Comparison of ENCODE assay signal across 12 cellular contexts in genomic region chr6:31538805-31539400, GRCh38. TPM values are rescaled to one million over a fixed set of nuclear protein-coding genes. Genes with fewer than 3 reads are reported as not detected.
DNase-seq lines count a peak whose midpoint lies in the region; ATAC-seq and TF ChIP-seq lines count a peak whose summit lies in the region.
"Had no signal": no experiment of that assay in that cellular context is flagged by ENCODE, and none has a peak within 500 bp of the region (broad histone marks: within the 10 kb centered on the region; RNA-seq: fewer than 3 reads in every experiment).

No MANE protein-coding gene starts in this region.

- H3K27me3 Mint-ChIP-seq in T-helper 17 cell: no peaks in the 10 kb centered on the region

- H3K9me3 ChIP-seq in GM23248 (ENCODE audit: low read depth): no peaks in the 10 kb centered on the region
- no peaks in the 10 kb centered on the region for H3K9me3 ChIP-seq in T-helper 17 cell (ENCODE audit: control insufficient read depth, low read length, poor library complexity, severe bottlenecking)
- no peaks in the 10 kb centered on the region for H3K9me3 ChIP-seq in trophoblast cell (ENCODE audit: insufficient read depth, low read depth, low read length)
- H3K9me3 ChIP-seq in HAP-1: no peaks in the 10 kb centered on the region
- H3K9me3 ChIP-seq: lower lobe of right lung had no signal

- peaks cover 61% of the 10 kb centered on the region for H3K36me3 ChIP-seq in GM23248 (ENCODE audit: low read depth)
- H3K36me3 ChIP-seq in trophoblast cell (ENCODE audit: control insufficient read depth in 1 of 2, insufficient read depth in 2 of 2, low read length in 2 of 2): peaks cover 41 to 60% of the 10 kb centered on the region in 2 experiments
- peaks cover 76% of the 10 kb centered on the region for H3K36me3 ChIP-seq in HAP-1 (replicated peaks)

- DNase-seq in GM23248 (no peak), T-helper 17 cell (no peak), epithelial cell of proximal tubule (ENCODE audit: low read depth) (no peak), trophoblast cell (no peak), HAP-1 (ENCODE audit: low spot score in 2 of 2) (no peak), HPDE6-E6E7 (ENCODE audit: extremely low spot score) (no peak), DMS79 treated with DMSO at 0.1 percent for 48 hours (lab: John Stamatoyannopoulos, UW) (no peak), RWPE1 (ENCODE audit: low spot score) (no peak)
- DNase-seq: lower lobe of right lung, NCI-H1048 had no signal

- H4K8ac ChIP-seq in trophoblast cell (ENCODE audit: low read depth, low read length): no peak overlapping the region

- no peaks in the 10 kb centered on the region for H3K9me2 ChIP-seq in GM23248 (ENCODE audit: insufficient read depth)

- H3K4me3 ChIP-seq in GM23248 (peak overlapping the region; percentile 96), epithelial cell of proximal tubule (ENCODE audit: low read depth, low read length) (peak overlapping the region; percentile 84), trophoblast cell (ENCODE audit: low read depth, low read length) (no peak overlapping the region), HAP-1 (no peak overlapping the region; the same call in 1 of the 2 replicates)

- H3K27me3 ChIP-seq in GM23248 (replicated peaks; ENCODE audit: insufficient read depth) (no peaks in the 10 kb centered on the region), trophoblast cell (ENCODE audit: insufficient read depth, low read length) (no peaks in the 10 kb centered on the region), HAP-1 (ENCODE audit: low read depth) (no peaks in the 10 kb centered on the region)

- H3F3A ChIP-seq in GM23248 (ENCODE audit: insufficient read depth): peaks cover 38% of the 10 kb centered on the region

- TF ChIP-seq CTCF in epithelial cell of proximal tubule (conservative IDR thresholded peaks at IDR 0.05; ENCODE audit: low read depth, low read length): no peak
- no peak for TF ChIP-seq CTCF in RWPE1 (conservative IDR thresholded peaks at IDR 0.05; ENCODE audit: low read depth)

- no peak overlapping the region for H2AK5ac ChIP-seq in trophoblast cell (ENCODE audit: low read length)

- POLR2A ChIA-PET in RWPE1 (lab: Yijun Ruan, JAX; ENCODE audit: low non-redundant PET): interaction anchor here (0.6 kb wide), 1 partner anchor 61 kb away, joined by 3 read pairs; no protein-coding TSS in a partner anchor

- peaks cover 93% of the 10 kb centered on the region for H3K79me2 ChIP-seq in GM23248 (ENCODE audit: insufficient read depth)
- H3K79me2 ChIP-seq in trophoblast cell (ENCODE audit: control insufficient read depth, insufficient read depth, low read length, poor library complexity): peaks cover 20% of the 10 kb centered on the region

- H3K9ac ChIP-seq in GM23248 (peak overlapping the region; percentile 98), trophoblast cell (ENCODE audit: low read length) (no peak overlapping the region)

- in situ Hi-C loops in GM23248 (cut with MboI) (no loop called here), HAP-1 (cut with MboI; ENCODE audit: low sequenced_read_pairs) (no loop called here)

- H4K91ac ChIP-seq in trophoblast cell (ENCODE audit: low read depth, low read length): no peak overlapping the region

- H3K27ac ChIP-seq in GM23248 (no peak overlapping the region; the same call in 1 of the 2 replicates), trophoblast cell (ENCODE audit: low read depth, low read length) (no peak overlapping the region), RWPE1 (no peak overlapping the region)
- H3K27ac ChIP-seq: lower lobe of right lung had no signal

- H2BK12ac ChIP-seq in trophoblast cell (ENCODE audit: low read length): no peak overlapping the region

- peaks cover 22% of the 10 kb centered on the region for H3K36me3 Mint-ChIP-seq in T-helper 17 cell (ENCODE audit: low read depth)

- H3K4me1 ChIP-seq in GM23248 (ENCODE audit: insufficient read depth): peaks cover 19% of the 10 kb centered on the region
- H3K4me1 ChIP-seq in trophoblast cell (ENCODE audit: control insufficient read depth in 1 of 2, insufficient read depth in 2 of 2, low read length in 2 of 2): peaks cover 6% of the 10 kb centered on the region in 2 experiments
- peaks cover 12% of the 10 kb centered on the region for H3K4me1 ChIP-seq in HAP-1

- no peak overlapping the region for H3K14ac ChIP-seq in trophoblast cell (ENCODE audit: low read length)

- no peak overlapping the region for H4K12ac ChIP-seq in trophoblast cell (ENCODE audit: low read depth, low read length)

- H3K23ac ChIP-seq in trophoblast cell (ENCODE audit: low read length): no peak overlapping the region

- no peak for ATAC-seq in T-helper 17 cell
- ATAC-seq: lower lobe of right lung had no signal

- H3K4me2 ChIP-seq in GM23248 (ENCODE audit: unreplicated experiment) (peak overlapping the region; percentile 91), trophoblast cell (ENCODE audit: low read length) (no peak overlapping the region)

- CTCF ChIA-PET in RWPE1 (lab: Yijun Ruan, JAX): interaction anchor here (1.0 kb wide), 1 partner anchor 59 kb away, joined by 4 read pairs; no protein-coding TSS in a partner anchor

- peaks cover 47% of the 10 kb centered on the region for H3K4me1 Mint-ChIP-seq in T-helper 17 cell

- no peak overlapping the region for H3K18ac ChIP-seq in trophoblast cell (ENCODE audit: low read length)

- H2AFZ ChIP-seq in GM23248 (no peak overlapping the region), trophoblast cell (ENCODE audit: insufficient read depth, low read length, poor library complexity) (no peak overlapping the region)

- no peak overlapping the region for H2BK5ac ChIP-seq in trophoblast cell (ENCODE audit: low read depth, low read length, poor library complexity)

- H3K4ac ChIP-seq in trophoblast cell (ENCODE audit: low read depth, low read length): peak overlapping the region; percentile 70

- H3K27ac Mint-ChIP-seq in T-helper 17 cell: peak overlapping the region; percentile 100

- H2BK120ac ChIP-seq in trophoblast cell (ENCODE audit: insufficient read depth, low read length, poor library complexity): no peak overlapping the region

- WGBS in GM23248 (ENCODE audit: low coverage in 1 of 2, low lambda C conversion rate in 2 of 2, missing lambda C conversion rate in 2 of 2), 2 experiments: 60 to 72% methylated on average over 6 of the region's 6 CpGs
- no CpG with 5 or more reads among the region's 6 CpGs for WGBS in trophoblast cell (ENCODE audit: extremely low coverage, insufficient coverage, insufficient read length)

- peaks cover 32% of the 10 kb centered on the region for H4K20me1 ChIP-seq in GM23248 (ENCODE audit: insufficient read depth)

- peak overlapping the region; percentile 97 for H3K4me3 Mint-ChIP-seq in T-helper 17 cell

- H3K79me1 ChIP-seq in trophoblast cell (ENCODE audit: low read length): peaks cover 10% of the 10 kb centered on the region

RNA-seq across cellular contexts. Expression of gene DDX39B, which starts 2.9 kb away (rescaled TPM):
- 319 and 415 TPM in 2 replicates for total RNA-seq in GM23248 (2014; rRNA removed; shearing (Covaris generic))
- 197 and 204 TPM in 2 replicates for polyA plus RNA-seq in GM23248 (2016; fragmentation: Nextera tagmentation; extraction: Ambion mirVana)
- total RNA-seq in T-helper 17 cell: 100 to 1,000 TPM; 496 to 507 TPM
- 304 and 669 TPM in 2 replicates for total RNA-seq in epithelial cell of proximal tubule
- 203 and 220 TPM in 2 replicates for polyA plus RNA-seq in trophoblast cell (2013)

RNA-seq across cellular contexts. Expression of gene ATP6V1G2, which starts 7.5 kb away (rescaled TPM):
- 0.89 and 1.8 TPM in 2 replicates for total RNA-seq in GM23248 (2014; rRNA removed; shearing (Covaris generic))
- polyA plus RNA-seq in GM23248 (2016; fragmentation: Nextera tagmentation; extraction: Ambion mirVana): 2.8 and 3.5 TPM in 2 replicates
- total RNA-seq in T-helper 17 cell: 1 to 10 TPM; 1.4 to 2.0 TPM
- total RNA-seq in epithelial cell of proximal tubule: 0.14 and 0.52 TPM in 2 replicates
- polyA plus RNA-seq in trophoblast cell (2013): 0.50 and 0.60 TPM in 2 replicates

RNA-seq across cellular contexts. Expression of gene NFKBIL1, which starts 8.5 kb away (rescaled TPM):
- total RNA-seq in GM23248 (2014; rRNA removed; shearing (Covaris generic)): 20.4 and 22.9 TPM in 2 replicates
- 12.3 and 15.0 TPM in 2 replicates for polyA plus RNA-seq in GM23248 (2016; fragmentation: Nextera tagmentation; extraction: Ambion mirVana)
- 1 to 10 TPM; 5.5 to 6.4 TPM for total RNA-seq in T-helper 17 cell
- 11.8 and 17.8 TPM in 2 replicates for total RNA-seq in epithelial cell of proximal tubule
- polyA plus RNA-seq in trophoblast cell (2013): 14.9 and 15.8 TPM in 2 replicates

RNA-seq across cellular contexts. Expression of gene MCCD1, which starts 10.1 kb away (rescaled TPM):
- total RNA-seq in GM23248 (2014; rRNA removed; shearing (Covaris generic)): not detected in 2 replicates
- not detected in 2 replicates for polyA plus RNA-seq in GM23248 (2016; fragmentation: Nextera tagmentation; extraction: Ambion mirVana)
- total RNA-seq in T-helper 17 cell: not detected
- not detected in 2 replicates for total RNA-seq in epithelial cell of proximal tubule
- not detected in 2 replicates for polyA plus RNA-seq in trophoblast cell (2013)
- total RNA-seq: cerebellum; lower lobe of right lung; T-helper 2 cell treated with Interferon-gamma antibody and Interleukin-4, amounts not matched to agents 100 ng/mL and 5 ng/mL, for 36 hours had no signal

RNA-seq across cellular contexts. Expression of gene LTA, which starts 33.2 kb away (rescaled TPM):
- not detected in 2 replicates for total RNA-seq in GM23248 (2014; rRNA removed; shearing (Covaris generic))
- polyA plus RNA-seq in GM23248 (2016; fragmentation: Nextera tagmentation; extraction: Ambion mirVana): not detected in 2 replicates
- total RNA-seq in T-helper 17 cell: 10 to 100 TPM; 19.9 to 26.0 TPM
- not detected in 2 replicates for total RNA-seq in epithelial cell of proximal tubule
- 0.16 and 0.26 TPM in 2 replicates for polyA plus RNA-seq in trophoblast cell (2013)
- total RNA-seq: cerebellum, lower lobe of right lung had no signal

Comparison
In these comparisons a context has a peak if more than half of its experiments do, and no peak if none do; other contexts are left out.
1. H3K4me3 ChIP-seq: peak in GM23248 (single experiment) and epithelial cell of proximal tubule (single experiment); none in trophoblast cell (single experiment) and HAP-1 (single experiment).